Comparison of ENCODE assay signal across 8 cellular contexts in the genomic region with DNA sequence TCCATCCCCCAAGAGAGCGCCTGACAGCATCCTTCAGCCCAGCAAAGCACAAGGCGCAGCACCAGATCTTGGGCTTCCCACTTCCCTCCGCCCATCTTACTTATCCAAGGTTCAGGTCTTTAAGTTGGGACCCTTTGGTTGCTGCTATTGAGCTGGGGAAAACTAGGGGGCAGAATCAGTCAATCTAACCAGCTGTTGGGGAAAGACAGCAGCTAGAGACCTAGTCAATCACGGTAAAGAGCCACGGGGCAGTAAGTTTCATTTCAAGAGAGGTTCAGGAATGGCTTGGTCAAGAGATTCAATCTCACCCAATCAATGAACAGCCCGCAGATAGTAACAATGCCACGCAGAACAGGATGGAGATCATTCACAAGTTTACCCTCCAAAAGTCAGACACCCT. TPM values are rescaled to one million over a fixed set of nuclear protein-coding genes. Genes with fewer than 3 reads are reported as not detected.
DNase-seq lines count a peak whose midpoint lies in the region; ATAC-seq lines count a peak whose summit lies in the region.

No MANE protein-coding gene starts in this region.

- no peaks in the 10 kb centered on the region; a peak in 1 of 22 replicates for H3K9me3 ChIP-seq in BLaER1 treated with 17β-estradiol and CSF1 and Interleukin-3, amounts not matched to agents 10 nM and 100 nM (replicated peaks in 1 of 11)
- H3K9me3 ChIP-seq in HUES48 (ENCODE audit: control insufficient read depth, insufficient read depth, low read length): no peaks in the 10 kb centered on the region
- no peaks in the 10 kb centered on the region for H3K9me3 ChIP-seq in naive thymus-derived CD4-positive, alpha-beta T cell (ENCODE audit: control insufficient read depth in 2 of 3, low read length in 3 of 3)

- peaks cover 23% of the 10 kb centered on the region for H3K4me1 Mint-ChIP-seq in central memory CD8-positive, alpha-beta T cell
- H3K4me1 Mint-ChIP-seq in naive thymus-derived CD4-positive, alpha-beta T cell: peaks cover 8 to 28% (median 18%) of the 10 kb centered on the region in 7 donors

- H3K4me3 ChIP-seq in BLaER1 treated with 17β-estradiol and CSF1 and Interleukin-3, amounts not matched to agents 10 nM and 100 nM: peak overlapping the region in 8 of 10 experiments; percentile 57 to 77 (median 68); a peak in 14 of 20 replicates
- peak overlapping the region; percentile 65 for H3K4me3 ChIP-seq in HUES48 (ENCODE audit: low read depth, low read length)
- H3K4me3 ChIP-seq in naive thymus-derived CD4-positive, alpha-beta T cell (ENCODE audit: low read length): no peak overlapping the region

- no peak for ATAC-seq in central memory CD8-positive, alpha-beta T cell (replicated peaks; ENCODE audit: extremely low read depth, poor library complexity, severe bottlenecking)
- no peak for ATAC-seq in naive thymus-derived CD4-positive, alpha-beta T cell
- no peak for ATAC-seq in HG03439 (IDR thresholded peaks at IDR 0.05; ENCODE audit: unreplicated experiment)
- ATAC-seq in HG02870 (IDR thresholded peaks at IDR 0.05; ENCODE audit: unreplicated experiment): no peak

- peak overlapping the region; percentile 92 to 100 (median 100) for H3K4me2 ChIP-seq in BLaER1 treated with 17β-estradiol and CSF1 and Interleukin-3, amounts not matched to agents 10 nM and 100 nM

- H3K4me1 ChIP-seq in BLaER1 treated with 17β-estradiol and CSF1 and Interleukin-3, amounts not matched to agents 10 nM and 100 nM: peaks cover 21 to 39% (median 27%) of the 10 kb centered on the region in 10 experiments
- H3K4me1 ChIP-seq in HUES48 (ENCODE audit: control insufficient read depth, insufficient read depth, low read length): peaks cover 12% of the 10 kb centered on the region
- peaks cover 8 to 10% of the 10 kb centered on the region in 2 donors for H3K4me1 ChIP-seq in naive thymus-derived CD4-positive, alpha-beta T cell (ENCODE audit: control insufficient read depth in 2 of 2, insufficient read depth in 2 of 2, low read length in 2 of 2)

- no peak overlapping the region for H3K27ac Mint-ChIP-seq in central memory CD8-positive, alpha-beta T cell (ENCODE audit: low read depth)
- H3K27ac Mint-ChIP-seq in naive thymus-derived CD4-positive, alpha-beta T cell: peak overlapping the region in 1 of 9 donors; percentile 33

- peak overlapping the region; percentile 84 for H3K4me3 Mint-ChIP-seq in central memory CD8-positive, alpha-beta T cell
- peak overlapping the region; percentile 15 to 95 (median 83) for H3K4me3 Mint-ChIP-seq in naive thymus-derived CD4-positive, alpha-beta T cell

- DNase-seq in central memory CD8-positive, alpha-beta T cell (ENCODE audit: low spot score in 2 of 2): no peak
- peak in 1 of 9 donors; percentile 11 for DNase-seq in naive thymus-derived CD4-positive, alpha-beta T cell
- DNase-seq in DMS53 (lab: John Stamatoyannopoulos, UW): no peak
- DNase-seq in 8988T: no peak

- POLR2A ChIA-PET in naive thymus-derived CD4-positive, alpha-beta T cell (lab: Charles Lee): interaction anchor here (0.8 to 3.2 kb wide), 3 partner anchors 43 to 182 kb away, joined by 3 to 22 read pairs (median 9); no protein-coding TSS in a partner anchor

- H3K27me3 ChIP-seq in BLaER1 treated with 17β-estradiol and CSF1 and Interleukin-3, amounts not matched to agents 10 nM and 100 nM: peaks cover 32 to 44% (median 34%) of the 10 kb centered on the region in 11 experiments
- peaks cover 37% of the 10 kb centered on the region for H3K27me3 ChIP-seq in HUES48 (ENCODE audit: control insufficient read depth, insufficient read depth, low read length)
- peaks cover 7 to 13% of the 10 kb centered on the region in 2 donors for H3K27me3 ChIP-seq in naive thymus-derived CD4-positive, alpha-beta T cell (ENCODE audit: control insufficient read depth in 2 of 2, insufficient read depth in 2 of 2, low read length in 2 of 2)

- CTCF ChIA-PET in naive thymus-derived CD4-positive, alpha-beta T cell (lab: Charles Lee): interaction anchor here (0.6 to 3.0 kb wide), 4 partner anchors 11 to 359 kb away, joined by 3 to 10 read pairs (median 8); no protein-coding TSS in a partner anchor

- no peaks in the 10 kb centered on the region for H3K9me3 Mint-ChIP-seq in central memory CD8-positive, alpha-beta T cell
- H3K9me3 Mint-ChIP-seq in naive thymus-derived CD4-positive, alpha-beta T cell: peaks cover 0 to 1% (median 0%) of the 10 kb centered on the region in 11 donors

- intact Hi-C loops in naive thymus-derived CD4-positive, alpha-beta T cell (cut with micrococcal nuclease): loop anchor here (5.0 to 10.0 kb wide), 4 partner anchors 44 to 654 kb away; a partner anchor contains a TSS

- H3K36me3 ChIP-seq in BLaER1 treated with 17β-estradiol and CSF1 and Interleukin-3, amounts not matched to agents 10 nM and 100 nM: 0 out of 22 replicates have a peak, but pooled peaks cover 0 to under 1% (median 0%) of the 10 kb centered on the region in 11 experiments
- no peaks in the 10 kb centered on the region for H3K36me3 ChIP-seq in HUES48 (ENCODE audit: control insufficient read depth, insufficient read depth, low read length)
- no peaks in the 10 kb centered on the region for H3K36me3 ChIP-seq in naive thymus-derived CD4-positive, alpha-beta T cell (ENCODE audit: control insufficient read depth in 2 of 3, insufficient read depth in 3 of 3, low read length in 3 of 3)

- no peak overlapping the region for H3K27ac ChIP-seq in BLaER1 treated with 17β-estradiol and CSF1 and Interleukin-3, amounts not matched to agents 10 nM and 100 nM
- H3K27ac ChIP-seq in HUES48 (ENCODE audit: low read depth, low read length): no peak overlapping the region
- no peak overlapping the region for H3K27ac ChIP-seq in naive thymus-derived CD4-positive, alpha-beta T cell (ENCODE audit: low read depth, low read length)

- H3K36me3 Mint-ChIP-seq in central memory CD8-positive, alpha-beta T cell (ENCODE audit: insufficient read depth): peaks cover 15% of the 10 kb centered on the region
- peaks cover 0 to 7% (median 3%) of the 10 kb centered on the region in 5 donors for H3K36me3 Mint-ChIP-seq in naive thymus-derived CD4-positive, alpha-beta T cell

- H3K27me3 Mint-ChIP-seq in central memory CD8-positive, alpha-beta T cell: peaks cover 72% of the 10 kb centered on the region
- H3K27me3 Mint-ChIP-seq in naive thymus-derived CD4-positive, alpha-beta T cell: peaks cover 26 to 55% (median 44%) of the 10 kb centered on the region in 5 donors

- no peak overlapping the region for H3K9ac ChIP-seq in BLaER1 treated with 17β-estradiol and CSF1 and Interleukin-3, amounts not matched to agents 10 nM and 100 nM
- H3K9ac ChIP-seq in HUES48 (ENCODE audit: low read depth, low read length): no peak overlapping the region

- peaks cover 0 to 56% (median 21%) of the 10 kb centered on the region in 11 experiments; a peak in 19 of 22 replicates for H4K20me1 ChIP-seq in BLaER1 treated with 17β-estradiol and CSF1 and Interleukin-3, amounts not matched to agents 10 nM and 100 nM

RNA-seq across cellular contexts. Expression of a gene that starts 1.7 kb away (rescaled TPM):
- 1 to 10 TPM in 1 of 5 experiments, under 1 TPM in 4; 0.22 to 5.3 (median 0.61) TPM for total RNA-seq in naive thymus-derived CD4-positive, alpha-beta T cell
- polyA plus RNA-seq in naive thymus-derived CD4-positive, alpha-beta T cell: under 1 TPM; 0.03 to 0.26 TPM
